Comparison of ENCODE assay signal across 19 cellular contexts in genomic region chr12:74906224-74906623, GRCh38.
DNase-seq lines count a peak whose midpoint lies in the region; ATAC-seq and TF ChIP-seq lines count a peak whose summit lies in the region.
"Had no signal": no experiment of that assay in that cellular context is flagged by ENCODE, and none has a peak within 500 bp of the region (broad histone marks: within the 10 kb centered on the region; RNA-seq: fewer than 3 reads in every experiment).

No MANE protein-coding gene starts in this region.

- no peak overlapping the region for H3K9ac ChIP-seq in OCI-LY1 (ENCODE audit: low read length)
- H3K9ac ChIP-seq: BLaER1 had no signal

- intact Hi-C loops in adrenal gland (cut with DNase I): no loop called here

- TF ChIP-seq CTCF in AG10803 (conservative IDR thresholded peaks at IDR 0.05; ENCODE audit: low read length) (0 out of 2 replicates have a peak, but pooled peaks have one; percentile 13), OCI-LY1 (IDR thresholded peaks at IDR 0.05; ENCODE audit: low read length) (peak; percentile 20; the same call in 1 of the 2 replicates), fibroblast of mammary gland (conservative IDR thresholded peaks at IDR 0.05; ENCODE audit: control insufficient read depth, insufficient read depth, low read depth, low read length) (peak; percentile 19), adrenal gland (IDR thresholded peaks at IDR 0.05) (no peak)

- DNase-seq in AG10803 (ENCODE audit: low read depth) (no peak), ELR (ENCODE audit: low read depth) (peak; percentile 20), fibroblast of mammary gland (ENCODE audit: low read depth) (peak; percentile 15), T-helper 9 cell (no peak), adrenal gland (no peak)
- no peak for DNase-seq in stimulated activated CD4-positive, alpha-beta T cell treated with anti-CD3 and anti-CD28 coated beads, Interleukin-4, amount 100 ng/mL, for 4 hours
- DNase-seq: activated CD8-positive, alpha-beta T cell treated with anti-CD3 and anti-CD28 coated beads, Interleukin-2, amount 10 ng/mL, durations not matched to agents 7 days and 5 days; cortex of kidney; esophagus squamous epithelium; GDM1; left ventricle myocardium inferior; naive B cell; NCI-H1436; NCI-H82 had no signal

- ATAC-seq in GM18873 (IDR thresholded peaks at IDR 0.05; ENCODE audit: low FRiP score, unreplicated experiment): no peak
- ATAC-seq: activated CD8-positive, alpha-beta T cell treated with anti-CD3 and anti-CD28 coated beads, Interleukin-2, amount 10 ng/mL, durations not matched to agents 7 days and 5 days; activated T-helper 17 cell treated with anti-CD3 and anti-CD28 coated beads, Interleukin-2, amount 50 U/mL, for 72 hours had no signal

- H3K27ac ChIP-seq in OCI-LY1 (ENCODE audit: low read depth, low read length, poor library complexity, severe bottlenecking) (no peak overlapping the region), adrenal gland (no peak overlapping the region)
- H3K27ac ChIP-seq: BLaER1, esophagus squamous epithelium, left ventricle myocardium inferior, SJSA1 had no signal

- H3K4me1 ChIP-seq in OCI-LY1 (ENCODE audit: insufficient read depth, low read length, severe bottlenecking) (no peaks in the 10 kb centered on the region), adrenal gland (replicated peaks in 1 of 2) (no peaks in the 10 kb centered on the region)
- H3K4me1 ChIP-seq: BLaER1, esophagus squamous epithelium, left ventricle myocardium inferior, SJSA1 had no signal

- no peak overlapping the region for H3K4me3 ChIP-seq in AG10803 (ENCODE audit: low read length)
- H3K4me3 ChIP-seq in OCI-LY1 (ENCODE audit: low read depth, low read length, poor library complexity, severe bottlenecking): no peak overlapping the region
- H3K4me3 ChIP-seq in fibroblast of mammary gland (ENCODE audit: control insufficient read depth, low read depth, low read length): no peak overlapping the region
- no peak overlapping the region for H3K4me3 ChIP-seq in adrenal gland
- H3K4me3 ChIP-seq: BLaER1, esophagus squamous epithelium, left ventricle myocardium inferior, SJSA1 had no signal

- no peak overlapping the region for H3K4me2 ChIP-seq in OCI-LY1 (ENCODE audit: low read length)
- H3K4me2 ChIP-seq: BLaER1 had no signal

- H3K79me2 ChIP-seq in OCI-LY1 (ENCODE audit: insufficient read depth, low read length): no peaks in the 10 kb centered on the region

- no peaks in the 10 kb centered on the region for H4K20me1 ChIP-seq in OCI-LY1 (ENCODE audit: insufficient read depth, low read length)
- H4K20me1 ChIP-seq: BLaER1 had no signal

- no peaks in the 10 kb centered on the region for H3K9me2 ChIP-seq in OCI-LY1 (ENCODE audit: low read depth, low read length)

- WGBS in adrenal gland, 4 donors: 89 to 91% (median 90%) methylated on average over 5 of the region's 5 CpGs

- H3F3A ChIP-seq in OCI-LY1 (ENCODE audit: insufficient read depth, low read length): no peaks in the 10 kb centered on the region

- H3K9me3 ChIP-seq in OCI-LY1 (ENCODE audit: low read length) (no peaks in the 10 kb centered on the region), adrenal gland (replicated peaks in 1 of 3) (no peaks in the 10 kb centered on the region)
- H3K9me3 ChIP-seq: BLaER1, esophagus squamous epithelium, left ventricle myocardium inferior, SJSA1 had no signal

- no peak overlapping the region for H2AFZ ChIP-seq in OCI-LY1 (ENCODE audit: low read length)

- no peaks in the 10 kb centered on the region for H3K36me3 ChIP-seq in OCI-LY1 (ENCODE audit: insufficient read depth, low read length)
- H3K36me3 ChIP-seq in adrenal gland (replicated peaks in 1 of 2): no peaks in the 10 kb centered on the region
- H3K36me3 ChIP-seq: BLaER1, esophagus squamous epithelium, left ventricle myocardium inferior, SJSA1 had no signal

- TF ChIP-seq POLR2A in adrenal gland (IDR thresholded peaks at IDR 0.05): no peak

- H3K27me3 ChIP-seq in OCI-LY1 (ENCODE audit: insufficient read depth, low read length) (no peaks in the 10 kb centered on the region), adrenal gland (no peaks in the 10 kb centered on the region)
- H3K27me3 ChIP-seq: BLaER1, esophagus squamous epithelium, SJSA1 had no signal

Comparison
In these comparisons a context has a peak if more than half of its experiments do, and no peak if none do; other contexts are left out.
1. DNase-seq: peak in ELR (single experiment) and fibroblast of mammary gland (single experiment); none in AG10803 (single experiment), T-helper 9 cell (single experiment), stimulated activated CD4-positive, alpha-beta T cell treated with anti-CD3 and anti-CD28 coated beads, Interleukin-4, amount 100 ng/mL, for 4 hours (0 of 2) and adrenal gland (0 of 7).
2. CTCF ChIP-seq: peak in AG10803 (single experiment), OCI-LY1 (single experiment) and fibroblast of mammary gland (single experiment); none in adrenal gland (0 of 6).